In genomic region chr14:65410640-65411039, GRCh38 we compare ENCODE assay signal across 10 cellular contexts. TPM values are rescaled to one million over a fixed set of nuclear protein-coding genes. Genes with fewer than 3 reads are reported as not detected.
DNase-seq lines count a peak whose midpoint lies in the region; ATAC-seq and TF ChIP-seq lines count a peak whose summit lies in the region.
"Had no signal": no experiment of that assay in that cellular context is flagged by ENCODE, and none has a peak within 500 bp of the region (broad histone marks: within the 10 kb centered on the region; RNA-seq: fewer than 3 reads in every experiment).

No MANE protein-coding gene starts in this region.

- TF ChIP-seq CTCF in PC-3 (conservative IDR thresholded peaks at IDR 0.05; ENCODE audit: low read depth, low read length) (no peak), esophagus muscularis mucosa (IDR thresholded peaks at IDR 0.05) (no peak), tibial artery (IDR thresholded peaks at IDR 0.05) (no peak)

- H3K9me2 ChIP-seq in PC-3 (replicated peaks; ENCODE audit: low read length): no peaks in the 10 kb centered on the region

- peaks cover 1% of the 10 kb centered on the region; the same call in 1 of the 2 replicates for H4K20me1 ChIP-seq in PC-3 (ENCODE audit: low read length)

- H3K36me3 ChIP-seq in PC-3 (ENCODE audit: low read depth, low read length): no peaks in the 10 kb centered on the region
- no peaks in the 10 kb centered on the region for H3K36me3 ChIP-seq in esophagus muscularis mucosa
- no peaks in the 10 kb centered on the region for H3K36me3 ChIP-seq in tibial artery
- H3K36me3 ChIP-seq: Peyer's patch had no signal

- no peaks in the 10 kb centered on the region for H3K27me3 Mint-ChIP-seq in activated CD4-positive, alpha-beta T cell treated with anti-CD3 and anti-CD28 coated beads for 36 hours

- peak overlapping the region; percentile 95; the same call in 1 of the 2 replicates for H3K9ac ChIP-seq in PC-3 (ENCODE audit: low read length)

- CTCF ChIA-PET in activated CD4-positive, alpha-beta T cell treated with anti-CD3 and anti-CD28 coated beads for 36 hours (lab: Charles Lee): interaction anchor here (0.6 to 6.6 kb wide), 17 partner anchors 11 to 825 kb away, joined by 3 to 66 read pairs (median 3); no protein-coding TSS in a partner anchor
- CTCF ChIA-PET in PC-3 (lab: Charles Lee): interaction anchor here (1.4 to 3.2 kb wide), 4 partner anchors 107 to 427 kb away, joined by 6 to 11 read pairs (median 8); no protein-coding TSS in a partner anchor

- H3K9me3 ChIP-seq in PC-3 (ENCODE audit: low read length): no peaks in the 10 kb centered on the region
- H3K9me3 ChIP-seq in esophagus muscularis mucosa: no peaks in the 10 kb centered on the region
- H3K9me3 ChIP-seq in tibial artery: no peaks in the 10 kb centered on the region
- H3K9me3 ChIP-seq: Peyer's patch had no signal

- no peak for DNase-seq in activated CD4-positive, alpha-beta T cell treated with anti-CD3 and anti-CD28 coated beads for 36 hours
- DNase-seq in activated CD4-positive, alpha-beta T cell treated with anti-CD3 and anti-CD28 coated beads for 48 hours: no peak
- no peak for DNase-seq in PC-3
- DNase-seq in esophagus muscularis mucosa (ENCODE audit: extremely low spot score): no peak
- no peak for DNase-seq in stimulated activated effector memory CD8-positive, alpha-beta T cell treated with anti-CD3 and anti-CD28 coated beads, Interleukin-12 subunit alpha, Interleukin-12 subunit beta, amount 100 ng/mL, for 72 hours (ENCODE audit: low spot score in 2 of 2)
- DNase-seq in SW480 (ENCODE audit: low spot score): no peak
- no peak for DNase-seq in tibial artery
- DNase-seq: IMR-90, Peyer's patch had no signal

- 92% methylated on average over 2 of the region's 2 CpGs for WGBS in esophagus muscularis mucosa

- peaks cover 14% of the 10 kb centered on the region for H3K4me1 ChIP-seq in PC-3 (ENCODE audit: insufficient read depth, low read length)
- H3K4me1 ChIP-seq in esophagus muscularis mucosa: peaks cover 19% of the 10 kb centered on the region in 4 donors
- H3K4me1 ChIP-seq in tibial artery: peaks cover 0 to 9% (median 4%) of the 10 kb centered on the region in 4 donors

- H3K27me3 ChIP-seq in PC-3 (ENCODE audit: low read length): no peaks in the 10 kb centered on the region
- H3K27me3 ChIP-seq in esophagus muscularis mucosa: no peaks in the 10 kb centered on the region
- H3K27me3 ChIP-seq in tibial artery: no peaks in the 10 kb centered on the region
- H3K27me3 ChIP-seq: Peyer's patch had no signal

- no peaks in the 10 kb centered on the region for H3F3A ChIP-seq in PC-3 (ENCODE audit: low read length, unreplicated experiment)

- no peak overlapping the region for H3K27ac ChIP-seq in PC-3 (ENCODE audit: low read length)
- H3K27ac ChIP-seq in esophagus muscularis mucosa (replicated peaks in 1 of 4): peak overlapping the region in 3 of 4 donors; percentile 94 to 97 (median 95)
- peak overlapping the region in 1 of 2 donors; percentile 95 for H3K27ac ChIP-seq in tibial artery

- H3K27ac Mint-ChIP-seq in activated CD4-positive, alpha-beta T cell treated with anti-CD3 and anti-CD28 coated beads for 36 hours: peak overlapping the region; percentile 88
- H3K27ac Mint-ChIP-seq in stimulated activated effector memory CD8-positive, alpha-beta T cell treated with anti-CD3 and anti-CD28 coated beads, Interleukin-12 subunit alpha, Interleukin-12 subunit beta, amount 100 ng/mL, for 72 hours: peak overlapping the region; percentile 97

- ATAC-seq in activated CD4-positive, alpha-beta T cell treated with anti-CD3 and anti-CD28 coated beads for 36 hours: no peak
- ATAC-seq in PC-3: no peak
- ATAC-seq in stimulated activated effector memory CD8-positive, alpha-beta T cell treated with anti-CD3 and anti-CD28 coated beads, Interleukin-12 subunit alpha, Interleukin-12 subunit beta, amount 100 ng/mL, for 72 hours: no peak
- ATAC-seq in GM18511 (IDR thresholded peaks at IDR 0.05; ENCODE audit: unreplicated experiment): no peak

- intact Hi-C loops in activated CD4-positive, alpha-beta T cell treated with anti-CD3 and anti-CD28 coated beads for 36 hours (cut with DNase I, micrococcal nuclease): loop anchor here (1.0 to 5.0 kb wide), 5 partner anchors 123 to 903 kb away; partner anchors contain the start of genes FNTB (in 1 of the 2) and MAX (in 1 of the 2)
- intact Hi-C loops in PC-3 (cut with micrococcal nuclease) (loop anchor here (1.0 to 10.0 kb wide), 4 partner anchors 54 to 324 kb away; no protein-coding TSS in a partner anchor), esophagus muscularis mucosa (cut with DNase I) (loop anchor here (1.0 to 10.0 kb wide), 4 partner anchors 186 to 423 kb away; partner anchors contain the start of gene FNTB), tibial artery (cut with DNase I; ENCODE audit: low total_unique reads) (loop anchor here (5.0 kb wide), 1 partner anchor 412 kb away; no protein-coding TSS in a partner anchor)

- H3K4me2 ChIP-seq in PC-3 (ENCODE audit: low read length): peak overlapping the region; percentile 97

- BruUV-seq in PC-3 (replicated peaks; lab: Mats Ljungman, UMichigan): no TSS peak

- peaks cover 27% of the 10 kb centered on the region for H3K4me1 Mint-ChIP-seq in activated CD4-positive, alpha-beta T cell treated with anti-CD3 and anti-CD28 coated beads for 36 hours
- H3K4me1 Mint-ChIP-seq in stimulated activated effector memory CD8-positive, alpha-beta T cell treated with anti-CD3 and anti-CD28 coated beads, Interleukin-12 subunit alpha, Interleukin-12 subunit beta, amount 100 ng/mL, for 72 hours: peaks cover 31% of the 10 kb centered on the region

- H3K4me3 Mint-ChIP-seq in activated CD4-positive, alpha-beta T cell treated with anti-CD3 and anti-CD28 coated beads for 36 hours: peak overlapping the region; percentile 80
- peak overlapping the region; percentile 91 for H3K4me3 Mint-ChIP-seq in stimulated activated effector memory CD8-positive, alpha-beta T cell treated with anti-CD3 and anti-CD28 coated beads, Interleukin-12 subunit alpha, Interleukin-12 subunit beta, amount 100 ng/mL, for 72 hours

- H3K4me3 ChIP-seq in PC-3 (ENCODE audit: low read length) (peak overlapping the region; percentile 86), esophagus muscularis mucosa (no peak overlapping the region), tibial artery (no peak overlapping the region)

- POLR2A ChIA-PET in activated CD4-positive, alpha-beta T cell treated with anti-CD3 and anti-CD28 coated beads for 36 hours (lab: Charles Lee): interaction anchor here (0.7 kb wide), 1 partner anchor 54 kb away, joined by 12 read pairs; no protein-coding TSS in a partner anchor
- POLR2A ChIA-PET in PC-3 (lab: Charles Lee; ENCODE audit: unreplicated experiment): interaction anchor here (0.7 to 1.1 kb wide), 3 partner anchors 28 to 278 kb away, joined by 3 to 5 read pairs (median 5); no protein-coding TSS in a partner anchor

- no peak for TF ChIP-seq POLR2A in esophagus muscularis mucosa (IDR thresholded peaks at IDR 0.05; ENCODE audit: low read depth)

- H2AFZ ChIP-seq in PC-3 (ENCODE audit: low read length): no peak overlapping the region

- H3K79me2 ChIP-seq in PC-3 (ENCODE audit: low read length): peaks cover 49% of the 10 kb centered on the region

- no peaks in the 10 kb centered on the region for H3K9me3 Mint-ChIP-seq in activated CD4-positive, alpha-beta T cell treated with anti-CD3 and anti-CD28 coated beads for 36 hours (ENCODE audit: low read depth)
- H3K9me3 Mint-ChIP-seq in stimulated activated effector memory CD8-positive, alpha-beta T cell treated with anti-CD3 and anti-CD28 coated beads, Interleukin-12 subunit alpha, Interleukin-12 subunit beta, amount 100 ng/mL, for 72 hours: no peaks in the 10 kb centered on the region

- H3K36me3 Mint-ChIP-seq in activated CD4-positive, alpha-beta T cell treated with anti-CD3 and anti-CD28 coated beads for 36 hours (ENCODE audit: low read depth): no peaks in the 10 kb centered on the region
- peaks cover 10% of the 10 kb centered on the region for H3K36me3 Mint-ChIP-seq in stimulated activated effector memory CD8-positive, alpha-beta T cell treated with anti-CD3 and anti-CD28 coated beads, Interleukin-12 subunit alpha, Interleukin-12 subunit beta, amount 100 ng/mL, for 72 hours

- TF ChIP-seq EP300 in esophagus muscularis mucosa (IDR thresholded peaks at IDR 0.05): no peak

RNA-seq across cellular contexts. Expression of gene FUT8, which starts 1.9 kb away (rescaled TPM):
- 10 to 100 TPM; 44.2 to 50.0 TPM for total RNA-seq in activated CD4-positive, alpha-beta T cell treated with anti-CD3 and anti-CD28 coated beads for 36 hours
- 129 and 132 TPM in 2 replicates for total RNA-seq in PC-3 (2014; rRNA removed)
- 10 to 100 TPM; 12.8 to 22.2 (median 20.1) TPM for total RNA-seq in esophagus muscularis mucosa
